4 cellular contexts compared by ENCODE assay signal in genomic region chr12:75833268-75833667, GRCh38.
A peak's percentile ranks its signal among the peaks of the same experiment; 100 is the strongest.
TF ChIP-seq lines count a peak whose summit lies in the region.

No MANE protein-coding gene starts in this region.

TF ChIP-seq in IMR-90, 13 proteins besides CTCF, POLR2A, EP300 and RAD21:
- no peak for TF ChIP-seq MXI1 (IDR thresholded peaks at IDR 0.05; ENCODE audit: borderline replicate concordance, low read depth, low read length)
- no peak for TF ChIP-seq ELK1 (IDR thresholded peaks at IDR 0.05; ENCODE audit: borderline replicate concordance, low read depth, low read length)
- TF ChIP-seq NFE2L2 (IDR thresholded peaks at IDR 0.05; ENCODE audit: low read depth, low read length), result no peak
- TF ChIP-seq RFX5 (IDR thresholded peaks at IDR 0.05; ENCODE audit: low read depth, low read length), result no peak
- TF ChIP-seq MAZ (IDR thresholded peaks at IDR 0.05; ENCODE audit: borderline replicate concordance, low read depth, low read length), result no peak
- no peak for TF ChIP-seq CEBPB (IDR thresholded peaks at IDR 0.05; ENCODE audit: low read depth, low read length)
- TF ChIP-seq SMC3 (IDR thresholded peaks at IDR 0.05; ENCODE audit: low read depth, low read length), result no peak
- TF ChIP-seq CHD1 (IDR thresholded peaks at IDR 0.05; ENCODE audit: low read depth, low read length), result no peak
- no peak for TF ChIP-seq FOS (IDR thresholded peaks at IDR 0.05; ENCODE audit: low read depth, low read length)
- no peak for TF ChIP-seq USF2 (IDR thresholded peaks at IDR 0.05; ENCODE audit: low read depth, low read length)
- no peak for TF ChIP-seq BHLHE40 (IDR thresholded peaks at IDR 0.05; ENCODE audit: low read depth, low read length)
- TF ChIP-seq RCOR1 (IDR thresholded peaks at IDR 0.05; ENCODE audit: insufficient replicate concordance, low read length), result no peak
- no peak for TF ChIP-seq MAFK (IDR thresholded peaks at IDR 0.05; ENCODE audit: low read depth, low read length)

TF ChIP-seq in GM12878, 131 proteins besides CTCF, POLR2A, EP300 and RAD21:
- TF ChIP-seq, protein P1, sequence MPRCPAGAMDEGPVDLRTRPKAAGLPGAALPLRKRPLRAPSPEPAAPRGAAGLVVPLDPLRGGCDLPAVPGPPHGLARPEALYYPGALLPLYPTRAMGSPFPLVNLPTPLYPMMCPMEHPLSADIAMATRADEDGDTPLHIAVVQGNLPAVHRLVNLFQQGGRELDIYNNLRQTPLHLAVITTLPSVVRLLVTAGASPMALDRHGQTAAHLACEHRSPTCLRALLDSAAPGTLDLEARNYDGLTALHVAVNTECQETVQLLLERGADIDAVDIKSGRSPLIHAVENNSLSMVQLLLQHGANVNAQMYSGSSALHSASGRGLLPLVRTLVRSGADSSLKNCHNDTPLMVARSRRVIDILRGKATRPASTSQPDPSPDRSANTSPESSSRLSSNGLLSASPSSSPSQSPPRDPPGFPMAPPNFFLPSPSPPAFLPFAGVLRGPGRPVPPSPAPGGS (IDR thresholded peaks at IDR 0.05; ENCODE audit: borderline replicate concordance, insufficient read depth, low read depth, low read length, poor library complexity, severe bottlenecking), result peak; percentile 15
- TF ChIP-seq ZNF24 (IDR thresholded peaks at IDR 0.05), result 0 out of 2 replicates have a peak, but pooled peaks have one; percentile 36
- no peak for TF ChIP-seq NR2F1 (conservative IDR thresholded peaks at IDR 0.05)
TF ChIP-seq in GM12878: peak in this region for 2.

TF ChIP-seq in neural cell, 6 proteins besides CTCF, POLR2A, EP300 and RAD21:
- TF ChIP-seq POLR2AphosphoS5 (IDR thresholded peaks at IDR 0.05) (peak; percentile 73), SMC3 (conservative IDR thresholded peaks at IDR 0.05; ENCODE audit: poor library complexity) (no peak)

TF ChIP-seq in GM12891, 5 proteins besides CTCF, POLR2A, EP300 and RAD21:
- TF ChIP-seq POU2F2 (IDR thresholded peaks at IDR 0.05; ENCODE audit: low read depth, low read length), result no peak
- no peak for TF ChIP-seq SPI1 (IDR thresholded peaks at IDR 0.05; ENCODE audit: low read depth, low read length)
- TF ChIP-seq PAX5 (IDR thresholded peaks at IDR 0.05; ENCODE audit: insufficient read depth, low read length, severe bottlenecking), result no peak
- TF ChIP-seq TAF1 (IDR thresholded peaks at IDR 0.05; ENCODE audit: low read depth, low read length), result no peak
- no peak for TF ChIP-seq POLR2AphosphoS5 (IDR thresholded peaks at IDR 0.05; ENCODE audit: low read depth, low read length)
